ENCODE assay signal across 8 cellular contexts in genomic region chr16:712740-713250, GRCh38. TPM values are rescaled to one million over a fixed set of nuclear protein-coding genes. Genes with fewer than 3 reads are reported as not detected.
DNase-seq lines count a peak whose midpoint lies in the region; ATAC-seq and TF ChIP-seq lines count a peak whose summit lies in the region.
"Not testable (repeated sequence)": the region's sequence is repeated elsewhere in the genome, so short reads cannot be mapped to it uniquely, and the experiment has no call there.

No MANE protein-coding gene starts in this region.

- in situ Hi-C loops in GM13977 (cut with MboI; ENCODE audit: low pct_unique_long_range_greater_than_20kb, low sequenced_read_pairs, unreplicated experiment): loop anchor here (5.0 kb wide), 1 partner anchor 75 kb away; the partner anchor contains the start of genes CHTF18 and RPUSD1

- peak; percentile 57 for ATAC-seq in RWPE2 (ENCODE audit: low read depth)

- POLR2A ChIA-PET in BJ (lab: Charles Lee): interaction anchor here (0.7 kb wide), 1 partner anchor 48 kb away, joined by 18 read pairs; the partner anchor contains the start of gene MSLN

- H3K4me1 ChIP-seq in RWPE2 (ENCODE audit: insufficient read depth, poor library complexity, severe bottlenecking): peaks cover 15% of the 10 kb centered on the region

- not testable (repeated sequence) for H3K4me3 ChIP-seq in BJ (ENCODE audit: low read depth, low read length); RWPE2 (ENCODE audit: severe bottlenecking); dorsolateral prefrontal cortex; kidney epithelial cell (ENCODE audit: low read depth, low read length)

- intact Hi-C loops in dorsolateral prefrontal cortex (cut with DNase I): loop anchor here in 1 of 2 donors (10.0 kb wide), 1 partner anchor 252 kb away; no protein-coding TSS in a partner anchor

- DNase-seq in BJ (ENCODE audit: low read depth) (peak; percentile 91), MV-4-11 (lab: John Stamatoyannopoulos, UW) (peak; percentile 54), kidney epithelial cell (ENCODE audit: low read depth) (peak; percentile 94)
- not testable (repeated sequence) for DNase-seq in GM13977 (ENCODE audit: low spot score); RWPE2 (ENCODE audit: low spot score); dorsolateral prefrontal cortex
- peak; percentile 83 for DNase-seq in activated CD8-positive, alpha-beta memory T cell treated with anti-CD3 and anti-CD28 coated beads, Interleukin-2, amount 50 U/mL, for 48 hours
- DNase-seq in stimulated activated CD4-positive, alpha-beta T cell treated with anti-CD3 and anti-CD28 coated beads, Interleukin-2, amount 100 ng/mL, for 48 hours: peak; percentile 61 to 63

- CTCF ChIA-PET in BJ (lab: Yijun Ruan, JAX): interaction anchor here (0.7 to 5.5 kb wide), 30 partner anchors 8 to 493 kb away, joined by 3 to 120 read pairs (median 4); partner anchors contain the start of genes ANTKMT, CCDC78, CHTF18 and HAGHL

- H3K27me3 ChIP-seq in BJ (ENCODE audit: control insufficient read depth, insufficient read depth, low read length); RWPE2 (ENCODE audit: insufficient read depth, poor library complexity, severe bottlenecking): not testable (repeated sequence)
- H3K27me3 ChIP-seq in dorsolateral prefrontal cortex (peaks cover 0 to 25% (median 0%) of the 10 kb centered on the region in 45 donors), kidney epithelial cell (ENCODE audit: control insufficient read depth, insufficient read depth, low read length) (peaks cover 36% of the 10 kb centered on the region)

- not testable (repeated sequence) for H3K9me3 ChIP-seq in RWPE2 (ENCODE audit: severe bottlenecking)

- H3K36me3 ChIP-seq in BJ (ENCODE audit: control insufficient read depth, insufficient read depth, low read length); RWPE2 (ENCODE audit: low read depth); kidney epithelial cell (ENCODE audit: control insufficient read depth, insufficient read depth, low read length): not testable (repeated sequence)

- TF ChIP-seq CTCF in BJ (IDR thresholded peaks at IDR 0.05; ENCODE audit: insufficient read depth, low read depth, low read length) (peak; percentile 57), GM13977 (IDR thresholded peaks at IDR 0.05; ENCODE audit: extremely low read depth, insufficient read depth, missing control alignments) (peak; percentile 50), RWPE2 (IDR thresholded peaks at IDR 0.05; ENCODE audit: poor library complexity, severe bottlenecking) (peak; percentile 77), dorsolateral prefrontal cortex (IDR thresholded peaks at IDR 0.05 in 54 of 56, conservative IDR thresholded peaks at IDR 0.05 in 2 of 56; ENCODE audit: low read depth in 1 of 56, partially characterized antibody in 56 of 56) (peak in 41 of 56 donors; percentile 11 to 48 (median 31)), kidney epithelial cell (IDR thresholded peaks at IDR 0.05; ENCODE audit: insufficient read depth, low read length, poor library complexity, severe bottlenecking) (peak; percentile 53)

- H3K27ac ChIP-seq in RWPE2 (ENCODE audit: poor library complexity, severe bottlenecking) (peak overlapping the region; percentile 84), dorsolateral prefrontal cortex (peak overlapping the region in 2 of 59 donors; percentile 20 to 24)

RNA-seq across cellular contexts. Expression of gene METRN, which starts 2.1 kb away (rescaled TPM):
- 33.7 and 40.3 TPM in 2 replicates for polyA plus RNA-seq in BJ (2011; rRNA removed)
- 11.3 and 16.7 TPM in 2 replicates for polyA minus RNA-seq in BJ (2011; rRNA and poly(A)+ RNA removed)
- total RNA-seq in dorsolateral prefrontal cortex (100 to 1,000 TPM in 119 of 120 experiments, 10 to 100 TPM in 1; 84.0 to 448 (median 154) TPM), kidney epithelial cell (116 and 161 TPM in 2 replicates)

RNA-seq across cellular contexts. Expression of gene FBXL16, which starts 7.2 kb away (rescaled TPM):
- 0.32 and 0.67 TPM in 2 replicates for polyA plus RNA-seq in BJ (2011; rRNA removed)
- polyA minus RNA-seq in BJ (2011; rRNA and poly(A)+ RNA removed): 0.05 and 0.31 TPM in 2 replicates
- total RNA-seq in dorsolateral prefrontal cortex (100 to 1,000 TPM; 121 to 658 (median 421) TPM), kidney epithelial cell (0.17 and 0.82 TPM in 2 replicates)

RNA-seq across cellular contexts. Expression of gene ANTKMT, which starts 8.2 kb away (rescaled TPM):
- polyA plus RNA-seq in BJ (2011; rRNA removed): 7.7 and 10.7 TPM in 2 replicates
- polyA minus RNA-seq in BJ (2011; rRNA and poly(A)+ RNA removed): 1.1 and 1.9 TPM in 2 replicates
- total RNA-seq in dorsolateral prefrontal cortex (10 to 100 TPM; 38.5 to 95.7 (median 64.7) TPM), kidney epithelial cell (42.4 and 61.9 TPM in 2 replicates)

RNA-seq across cellular contexts. Expression of gene CCDC78, which starts 13.4 kb away (rescaled TPM):
- 0.77 and 2.4 TPM in 2 replicates for polyA plus RNA-seq in BJ (2011; rRNA removed)
- 0.21 and 0.57 TPM in 2 replicates for polyA minus RNA-seq in BJ (2011; rRNA and poly(A)+ RNA removed)
- total RNA-seq in dorsolateral prefrontal cortex: 10 to 100 TPM in 15 of 120 experiments, 1 to 10 TPM in 105; 2.3 to 15.5 (median 6.8) TPM
- total RNA-seq in kidney epithelial cell: 2.5 and 6.1 TPM in 2 replicates

RNA-seq across cellular contexts. Expression of gene HAGHL, which starts 14.1 kb away (rescaled TPM):
- 4.3 and 7.0 TPM in 2 replicates for polyA plus RNA-seq in BJ (2011; rRNA removed)
- 2.1 and 2.9 TPM in 2 replicates for polyA minus RNA-seq in BJ (2011; rRNA and poly(A)+ RNA removed)
- total RNA-seq in dorsolateral prefrontal cortex (10 to 100 TPM; 27.4 to 81.3 (median 41.5) TPM), kidney epithelial cell (17.7 and 18.8 TPM in 2 replicates)

Comparison
In these comparisons a context has a peak if more than half of its experiments do, and no peak if none do; other contexts are left out.
1. RNA of gene FBXL16, which starts 7.2 kb away (total RNA-seq): 121 to 658 TPM in dorsolateral prefrontal cortex; 0.17 to 0.82 TPM in kidney epithelial cell; every median in the first group is over 10 times any median in the second.
2. Peak in every context shown above with its lines, with median percentiles within 50 percentile points of each other: CTCF ChIP-seq.